ENCODE assay signal across 15 cellular contexts in genomic region chr1:203631349-203631748, GRCh38. TPM values are rescaled to one million over a fixed set of nuclear protein-coding genes. Genes with fewer than 3 reads are reported as not detected.
DNase-seq lines count a peak whose midpoint lies in the region; ATAC-seq and TF ChIP-seq lines count a peak whose summit lies in the region.
"Had no signal": no experiment of that assay in that cellular context is flagged by ENCODE, and none has a peak within 500 bp of the region (broad histone marks: within the 10 kb centered on the region; RNA-seq: fewer than 3 reads in every experiment).

No MANE protein-coding gene starts in this region.

- H3K27me3 ChIP-seq in left ventricle myocardium inferior (ENCODE audit: low read depth) (no peaks in the 10 kb centered on the region), ascending aorta (no peaks in the 10 kb centered on the region), muscle layer of duodenum (ENCODE audit: low read depth, low read length) (no peaks in the 10 kb centered on the region), uterus (no peaks in the 10 kb centered on the region)
- H3K27me3 ChIP-seq: body of pancreas had no signal

- H3K27ac ChIP-seq in left ventricle myocardium inferior (replicated peaks) (peak overlapping the region; percentile 96), ascending aorta (peak overlapping the region; percentile 87 to 90), muscle layer of duodenum (ENCODE audit: low read length) (peak overlapping the region; percentile 96), uterus (peak overlapping the region; percentile 94 to 98)

- peak overlapping the region; percentile 81 for H3K4me3 ChIP-seq in left ventricle myocardium inferior
- H3K4me3 ChIP-seq in ascending aorta, result no peak overlapping the region
- H3K4me3 ChIP-seq in muscle layer of duodenum (ENCODE audit: low read depth in 1 of 2, low read length in 2 of 2), result peak overlapping the region; percentile 22 to 94
- H3K4me3 ChIP-seq in uterus, result peak overlapping the region; percentile 7 to 13
- H3K4me3 ChIP-seq: body of pancreas had no signal

- no peaks in the 10 kb centered on the region for H3K9me3 ChIP-seq in left ventricle myocardium inferior (replicated peaks)
- H3K9me3 ChIP-seq in ascending aorta, result no peaks in the 10 kb centered on the region
- no peaks in the 10 kb centered on the region for H3K9me3 ChIP-seq in muscle layer of duodenum (ENCODE audit: control insufficient read depth in 1 of 2, low read length in 2 of 2)
- H3K9me3 ChIP-seq in uterus, result no peaks in the 10 kb centered on the region
- H3K9me3 ChIP-seq: body of pancreas had no signal

- TF ChIP-seq POLR2A in uterus (IDR thresholded peaks at IDR 0.05), result no peak

- DNase-seq in left ventricle myocardium inferior, result no peak
- no peak for DNase-seq in Right ventricle myocardium superior
- no peak for DNase-seq in ascending aorta (ENCODE audit: low spot score in 2 of 2)
- DNase-seq in uterus, result no peak
- no peak for DNase-seq in activated CD4-positive, CD25-positive, alpha-beta regulatory T cell treated with anti-CD3 and anti-CD28 coated beads, Interleukin-2, amount 50 U/mL, for 72 hours
- DNase-seq in NCI-H2107 (lab: John Stamatoyannopoulos, UW), result no peak
- DNase-seq: body of pancreas; kidney; NCI-H1436 treated with DMSO at 0.1 percent for 48 hours; occipital lobe; stimulated activated CD4-positive, alpha-beta T cell treated with anti-CD3 and anti-CD28 coated beads, Interleukin-4, amount 100 ng/mL, for 1 hour; SW 1271 had no signal

- ATAC-seq in Right ventricle myocardium superior (ENCODE audit: poor library complexity), result no peak
- ATAC-seq in GM21447 (IDR thresholded peaks at IDR 0.05; ENCODE audit: unreplicated experiment), result no peak
- ATAC-seq: body of pancreas, esophagus mucosa had no signal

- TF ChIP-seq CTCF in left ventricle myocardium inferior (IDR thresholded peaks at IDR 0.05; ENCODE audit: borderline replicate concordance) (no peak), ascending aorta (IDR thresholded peaks at IDR 0.05) (no peak), uterus (IDR thresholded peaks at IDR 0.05) (no peak)

- H3K4me1 ChIP-seq in left ventricle myocardium inferior (peaks cover 91% of the 10 kb centered on the region), ascending aorta (peaks cover 7 to 31% of the 10 kb centered on the region in 2 donors), muscle layer of duodenum (ENCODE audit: control insufficient read depth in 1 of 2, insufficient read depth in 2 of 2, low read length in 2 of 2) (peaks cover 18 to 32% of the 10 kb centered on the region in 2 donors), uterus (peaks cover 8 to 19% of the 10 kb centered on the region in 2 donors)

- intact Hi-C loops in left ventricle myocardium inferior (cut with micrococcal nuclease), result no loop called here
- intact Hi-C loops in Right ventricle myocardium superior (cut with DNase I), result loop anchor here (5.0 kb wide), 1 partner anchor 41 kb away; no protein-coding TSS in a partner anchor
- intact Hi-C loops in ascending aorta (cut with DNase I), result no loop called here
- intact Hi-C loops in uterus (cut with DNase I; ENCODE audit: low total_unique reads), result no loop called here

- peaks cover 21% of the 10 kb centered on the region for H3K36me3 ChIP-seq in left ventricle myocardium inferior
- H3K36me3 ChIP-seq in ascending aorta, result peaks cover 0 to 13% of the 10 kb centered on the region in 2 donors
- peaks cover 0 to 20% of the 10 kb centered on the region in 2 donors for H3K36me3 ChIP-seq in muscle layer of duodenum (ENCODE audit: control insufficient read depth in 1 of 2, insufficient read depth in 2 of 2, low read length in 2 of 2)
- H3K36me3 ChIP-seq in uterus, result no peaks in the 10 kb centered on the region

RNA-seq across cellular contexts. Expression of gene ATP2B4, which starts 4.7 kb away (rescaled TPM):
- total RNA-seq in left ventricle myocardium inferior (97.7 TPM), Right ventricle myocardium superior (62.9 TPM), ascending aorta (97.1 TPM), uterus (100 to 1,000 TPM in 3 of 4 donors, 10 to 100 TPM in 1; 82.6 to 464 (median 215) TPM)

Comparison
In these comparisons a context has a peak if more than half of its experiments do, and no peak if none do; other contexts are left out.
1. H3K4me3 ChIP-seq: peak in left ventricle myocardium inferior (single experiment), muscle layer of duodenum (2 of 2) and uterus (2 of 2); none in ascending aorta (0 of 2).
2. Peak in every context shown above with its lines, with median percentiles within 50 percentile points of each other: H3K27ac ChIP-seq.